1 cellular context compared by ENCODE assay signal in the genomic region with DNA sequence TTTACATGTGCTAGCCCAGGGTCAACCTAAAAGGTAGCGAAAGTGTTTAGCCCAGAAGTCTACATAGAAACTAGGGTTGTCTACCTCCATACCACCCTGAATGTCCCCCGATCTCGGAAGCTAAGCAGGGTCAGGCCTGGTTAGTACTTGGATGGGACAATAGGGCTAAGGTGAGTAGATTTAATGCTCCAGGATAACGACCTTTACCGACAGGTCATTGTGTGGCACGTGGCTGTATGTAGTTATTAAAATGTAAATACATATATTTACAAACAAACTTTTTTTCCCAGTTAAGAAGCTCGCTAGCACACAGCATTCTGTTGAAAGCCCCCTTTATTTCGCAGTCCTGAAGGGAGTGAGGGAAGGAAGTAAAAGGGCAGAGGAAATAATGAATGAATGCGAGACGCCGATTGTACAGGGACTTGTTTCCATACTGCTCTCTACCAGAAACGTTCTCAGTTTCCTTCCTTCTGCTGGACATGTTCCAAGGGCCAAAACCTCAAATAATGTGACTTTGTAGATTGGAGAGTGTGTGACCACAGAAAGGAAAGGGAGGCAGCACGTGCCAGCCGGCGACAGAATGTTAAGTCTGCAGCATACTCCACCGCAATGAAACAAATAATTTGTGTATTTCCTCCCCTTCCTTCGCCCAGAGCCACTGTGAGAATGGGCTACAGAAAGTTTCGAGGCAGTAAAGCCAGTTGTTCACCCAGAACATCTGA.
TF ChIP-seq lines count a peak whose summit lies in the region.

No MANE protein-coding gene starts in this region.

TF ChIP-seq in HepG2, 621 proteins besides CTCF, POLR2A, EP300 and RAD21 (continued from another document and continues in another):
- TF ChIP-seq ZNF572 (CRISPR knock-in tag; IDR thresholded peaks at IDR 0.05) (no peak), HCFC1 (IDR thresholded peaks at IDR 0.05; ENCODE audit: low read depth, low read length) (peak; percentile 23), ZKSCAN1 (IDR thresholded peaks at IDR 0.05; ENCODE audit: low read length) (no peak), ZNF44 (CRISPR knock-in tag; IDR thresholded peaks at IDR 0.05) (0 out of 2 replicates have a peak, but pooled peaks have one; percentile 25), ZNF563 (CRISPR knock-in tag; IDR thresholded peaks at IDR 0.05) (no peak), MAZ (IDR thresholded peaks at IDR 0.05; ENCODE audit: borderline replicate concordance, low read depth, low read length) (no peak), MAZ (CRISPR knock-in tag; IDR thresholded peaks at IDR 0.05; ENCODE audit: low read depth) (no peak), PRPF4 (IDR thresholded peaks at IDR 0.05; ENCODE audit: low read depth, low read length, poor library complexity, severe bottlenecking) (peak; percentile 87), KLF9 (CRISPR knock-in tag; IDR thresholded peaks at IDR 0.05; ENCODE audit: low read depth) (no peak), MAFG (CRISPR knock-in tag; IDR thresholded peaks at IDR 0.05) (no peak), NRL (CRISPR knock-in tag; IDR thresholded peaks at IDR 0.05; ENCODE audit: borderline replicate concordance) (no peak), ZNF235 (CRISPR knock-in tag; IDR thresholded peaks at IDR 0.05; ENCODE audit: borderline replicate concordance) (no peak), ZNF441 (CRISPR knock-in tag; IDR thresholded peaks at IDR 0.05; ENCODE audit: borderline replicate concordance) (peak; percentile 76; the same call in 1 of the 2 replicates), ZNF749 (CRISPR knock-in tag; IDR thresholded peaks at IDR 0.05; ENCODE audit: borderline replicate concordance) (no peak; the same call in 1 of the 2 replicates), SRY (CRISPR knock-in tag; IDR thresholded peaks at IDR 0.05) (no peak), CREM (IDR thresholded peaks at IDR 0.05) (no peak), CREM (CRISPR knock-in tag; IDR thresholded peaks at IDR 0.05) (no peak), SP4 (CRISPR knock-in tag; IDR thresholded peaks at IDR 0.05) (no peak), FOXP1 (IDR thresholded peaks at IDR 0.05) (no peak), FOXP1 (CRISPR knock-in tag; IDR thresholded peaks at IDR 0.05) (peak; percentile 31; the same call in 1 of the 2 replicates), SMARCE1 (IDR thresholded peaks at IDR 0.05; ENCODE audit: borderline replicate concordance) (no peak), TARDBP (CRISPR knock-in tag; IDR thresholded peaks at IDR 0.05) (no peak), POLR2AphosphoS2 (IDR thresholded peaks at IDR 0.05; ENCODE audit: low read depth, low read length) (no peak), ZNF558 (CRISPR knock-in tag; IDR thresholded peaks at IDR 0.05; ENCODE audit: borderline replicate concordance) (no peak), ZFYVE20 (CRISPR knock-in tag; IDR thresholded peaks at IDR 0.05; ENCODE audit: borderline replicate concordance, low read depth) (no peak), KMT2A (CRISPR knock-in tag; IDR thresholded peaks at IDR 0.05) (no peak), ZNF282 (IDR thresholded peaks at IDR 0.05; ENCODE audit: partially characterized antibody) (no peak), RBM22 (optimal IDR thresholded peaks at IDR 0.05; ENCODE audit: low read length) (no peak), SP1 (IDR thresholded peaks at IDR 0.05) (no peak), SP1 (CRISPR knock-in tag; IDR thresholded peaks at IDR 0.05) (peak; percentile 33; the same call in 1 of the 2 replicates), ZNF383 (CRISPR knock-in tag; IDR thresholded peaks at IDR 0.05; ENCODE audit: borderline replicate concordance) (no peak), NCOR1 (IDR thresholded peaks at IDR 0.05; ENCODE audit: borderline replicate concordance, low read length) (no peak), ZBTB20 (CRISPR knock-in tag; IDR thresholded peaks at IDR 0.05; ENCODE audit: borderline replicate concordance, low read depth) (no peak), MTF1 (CRISPR knock-in tag; IDR thresholded peaks at IDR 0.05) (no peak), ARID2 (CRISPR knock-in tag; IDR thresholded peaks at IDR 0.05; ENCODE audit: borderline replicate concordance) (no peak; the same call in 1 of the 2 replicates), KLF12 (CRISPR knock-in tag; IDR thresholded peaks at IDR 0.05; ENCODE audit: borderline replicate concordance) (no peak), RFX3 (CRISPR knock-in tag; IDR thresholded peaks at IDR 0.05) (no peak), HOXA9 (CRISPR knock-in tag; IDR thresholded peaks at IDR 0.05; ENCODE audit: borderline replicate concordance) (0 out of 2 replicates have a peak, but pooled peaks have one; percentile 26)
- TF ChIP-seq, protein P1, sequence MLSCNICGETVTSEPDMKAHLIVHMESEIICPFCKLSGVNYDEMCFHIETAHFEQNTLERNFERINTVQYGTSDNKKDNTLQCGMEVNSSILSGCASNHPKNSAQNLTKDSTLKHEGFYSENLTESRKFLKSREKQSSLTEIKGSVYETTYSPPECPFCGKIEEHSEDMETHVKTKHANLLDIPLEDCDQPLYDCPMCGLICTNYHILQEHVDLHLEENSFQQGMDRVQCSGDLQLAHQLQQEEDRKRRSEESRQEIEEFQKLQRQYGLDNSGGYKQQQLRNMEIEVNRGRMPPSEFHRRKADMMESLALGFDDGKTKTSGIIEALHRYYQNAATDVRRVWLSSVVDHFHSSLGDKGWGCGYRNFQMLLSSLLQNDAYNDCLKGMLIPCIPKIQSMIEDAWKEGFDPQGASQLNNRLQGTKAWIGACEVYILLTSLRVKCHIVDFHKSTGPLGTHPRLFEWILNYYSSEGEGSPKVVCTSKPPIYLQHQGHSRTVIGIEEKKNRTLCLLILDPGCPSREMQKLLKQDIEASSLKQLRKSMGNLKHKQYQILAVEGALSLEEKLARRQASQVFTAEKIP (CRISPR knock-in tag; IDR thresholded peaks at IDR 0.05; ENCODE audit: borderline replicate concordance), result no peak
- TF ChIP-seq, protein P2, sequence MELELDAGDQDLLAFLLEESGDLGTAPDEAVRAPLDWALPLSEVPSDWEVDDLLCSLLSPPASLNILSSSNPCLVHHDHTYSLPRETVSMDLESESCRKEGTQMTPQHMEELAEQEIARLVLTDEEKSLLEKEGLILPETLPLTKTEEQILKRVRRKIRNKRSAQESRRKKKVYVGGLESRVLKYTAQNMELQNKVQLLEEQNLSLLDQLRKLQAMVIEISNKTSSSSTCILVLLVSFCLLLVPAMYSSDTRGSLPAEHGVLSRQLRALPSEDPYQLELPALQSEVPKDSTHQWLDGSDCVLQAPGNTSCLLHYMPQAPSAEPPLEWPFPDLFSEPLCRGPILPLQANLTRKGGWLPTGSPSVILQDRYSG (CRISPR knock-in tag; IDR thresholded peaks at IDR 0.05), result no peak
- TF ChIP-seq, protein P3, sequence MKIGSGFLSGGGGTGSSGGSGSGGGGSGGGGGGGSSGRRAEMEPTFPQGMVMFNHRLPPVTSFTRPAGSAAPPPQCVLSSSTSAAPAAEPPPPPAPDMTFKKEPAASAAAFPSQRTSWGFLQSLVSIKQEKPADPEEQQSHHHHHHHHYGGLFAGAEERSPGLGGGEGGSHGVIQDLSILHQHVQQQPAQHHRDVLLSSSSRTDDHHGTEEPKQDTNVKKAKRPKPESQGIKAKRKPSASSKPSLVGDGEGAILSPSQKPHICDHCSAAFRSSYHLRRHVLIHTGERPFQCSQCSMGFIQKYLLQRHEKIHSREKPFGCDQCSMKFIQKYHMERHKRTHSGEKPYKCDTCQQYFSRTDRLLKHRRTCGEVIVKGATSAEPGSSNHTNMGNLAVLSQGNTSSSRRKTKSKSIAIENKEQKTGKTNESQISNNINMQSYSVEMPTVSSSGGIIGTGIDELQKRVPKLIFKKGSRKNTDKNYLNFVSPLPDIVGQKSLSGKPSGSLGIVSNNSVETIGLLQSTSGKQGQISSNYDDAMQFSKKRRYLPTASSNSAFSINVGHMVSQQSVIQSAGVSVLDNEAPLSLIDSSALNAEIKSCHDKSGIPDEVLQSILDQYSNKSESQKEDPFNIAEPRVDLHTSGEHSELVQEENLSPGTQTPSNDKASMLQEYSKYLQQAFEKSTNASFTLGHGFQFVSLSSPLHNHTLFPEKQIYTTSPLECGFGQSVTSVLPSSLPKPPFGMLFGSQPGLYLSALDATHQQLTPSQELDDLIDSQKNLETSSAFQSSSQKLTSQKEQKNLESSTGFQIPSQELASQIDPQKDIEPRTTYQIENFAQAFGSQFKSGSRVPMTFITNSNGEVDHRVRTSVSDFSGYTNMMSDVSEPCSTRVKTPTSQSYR (CRISPR knock-in tag; IDR thresholded peaks at IDR 0.05; ENCODE audit: borderline replicate concordance), result no peak
- TF ChIP-seq, protein P4, sequence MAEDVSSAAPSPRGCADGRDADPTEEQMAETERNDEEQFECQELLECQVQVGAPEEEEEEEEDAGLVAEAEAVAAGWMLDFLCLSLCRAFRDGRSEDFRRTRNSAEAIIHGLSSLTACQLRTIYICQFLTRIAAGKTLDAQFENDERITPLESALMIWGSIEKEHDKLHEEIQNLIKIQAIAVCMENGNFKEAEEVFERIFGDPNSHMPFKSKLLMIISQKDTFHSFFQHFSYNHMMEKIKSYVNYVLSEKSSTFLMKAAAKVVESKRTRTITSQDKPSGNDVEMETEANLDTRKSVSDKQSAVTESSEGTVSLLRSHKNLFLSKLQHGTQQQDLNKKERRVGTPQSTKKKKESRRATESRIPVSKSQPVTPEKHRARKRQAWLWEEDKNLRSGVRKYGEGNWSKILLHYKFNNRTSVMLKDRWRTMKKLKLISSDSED (CRISPR knock-in tag; IDR thresholded peaks at IDR 0.05), result 0 out of 2 replicates have a peak, but pooled peaks have one; percentile 14
- TF ChIP-seq, protein P5, sequence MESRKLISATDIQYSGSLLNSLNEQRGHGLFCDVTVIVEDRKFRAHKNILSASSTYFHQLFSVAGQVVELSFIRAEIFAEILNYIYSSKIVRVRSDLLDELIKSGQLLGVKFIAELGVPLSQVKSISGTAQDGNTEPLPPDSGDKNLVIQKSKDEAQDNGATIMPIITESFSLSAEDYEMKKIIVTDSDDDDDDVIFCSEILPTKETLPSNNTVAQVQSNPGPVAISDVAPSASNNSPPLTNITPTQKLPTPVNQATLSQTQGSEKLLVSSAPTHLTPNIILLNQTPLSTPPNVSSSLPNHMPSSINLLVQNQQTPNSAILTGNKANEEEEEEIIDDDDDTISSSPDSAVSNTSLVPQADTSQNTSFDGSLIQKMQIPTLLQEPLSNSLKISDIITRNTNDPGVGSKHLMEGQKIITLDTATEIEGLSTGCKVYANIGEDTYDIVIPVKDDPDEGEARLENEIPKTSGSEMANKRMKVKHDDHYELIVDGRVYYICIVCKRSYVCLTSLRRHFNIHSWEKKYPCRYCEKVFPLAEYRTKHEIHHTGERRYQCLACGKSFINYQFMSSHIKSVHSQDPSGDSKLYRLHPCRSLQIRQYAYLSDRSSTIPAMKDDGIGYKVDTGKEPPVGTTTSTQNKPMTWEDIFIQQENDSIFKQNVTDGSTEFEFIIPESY (CRISPR knock-in tag; IDR thresholded peaks at IDR 0.05), result no peak
- TF ChIP-seq, protein P6, sequence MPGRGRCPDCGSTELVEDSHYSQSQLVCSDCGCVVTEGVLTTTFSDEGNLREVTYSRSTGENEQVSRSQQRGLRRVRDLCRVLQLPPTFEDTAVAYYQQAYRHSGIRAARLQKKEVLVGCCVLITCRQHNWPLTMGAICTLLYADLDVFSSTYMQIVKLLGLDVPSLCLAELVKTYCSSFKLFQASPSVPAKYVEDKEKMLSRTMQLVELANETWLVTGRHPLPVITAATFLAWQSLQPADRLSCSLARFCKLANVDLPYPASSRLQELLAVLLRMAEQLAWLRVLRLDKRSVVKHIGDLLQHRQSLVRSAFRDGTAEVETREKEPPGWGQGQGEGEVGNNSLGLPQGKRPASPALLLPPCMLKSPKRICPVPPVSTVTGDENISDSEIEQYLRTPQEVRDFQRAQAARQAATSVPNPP (CRISPR knock-in tag; IDR thresholded peaks at IDR 0.05), result no peak
- TF ChIP-seq, protein P7, sequence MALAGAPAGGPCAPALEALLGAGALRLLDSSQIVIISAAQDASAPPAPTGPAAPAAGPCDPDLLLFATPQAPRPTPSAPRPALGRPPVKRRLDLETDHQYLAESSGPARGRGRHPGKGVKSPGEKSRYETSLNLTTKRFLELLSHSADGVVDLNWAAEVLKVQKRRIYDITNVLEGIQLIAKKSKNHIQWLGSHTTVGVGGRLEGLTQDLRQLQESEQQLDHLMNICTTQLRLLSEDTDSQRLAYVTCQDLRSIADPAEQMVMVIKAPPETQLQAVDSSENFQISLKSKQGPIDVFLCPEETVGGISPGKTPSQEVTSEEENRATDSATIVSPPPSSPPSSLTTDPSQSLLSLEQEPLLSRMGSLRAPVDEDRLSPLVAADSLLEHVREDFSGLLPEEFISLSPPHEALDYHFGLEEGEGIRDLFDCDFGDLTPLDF (CRISPR knock-in tag; IDR thresholded peaks at IDR 0.05), result no peak
- TF ChIP-seq, protein P8, sequence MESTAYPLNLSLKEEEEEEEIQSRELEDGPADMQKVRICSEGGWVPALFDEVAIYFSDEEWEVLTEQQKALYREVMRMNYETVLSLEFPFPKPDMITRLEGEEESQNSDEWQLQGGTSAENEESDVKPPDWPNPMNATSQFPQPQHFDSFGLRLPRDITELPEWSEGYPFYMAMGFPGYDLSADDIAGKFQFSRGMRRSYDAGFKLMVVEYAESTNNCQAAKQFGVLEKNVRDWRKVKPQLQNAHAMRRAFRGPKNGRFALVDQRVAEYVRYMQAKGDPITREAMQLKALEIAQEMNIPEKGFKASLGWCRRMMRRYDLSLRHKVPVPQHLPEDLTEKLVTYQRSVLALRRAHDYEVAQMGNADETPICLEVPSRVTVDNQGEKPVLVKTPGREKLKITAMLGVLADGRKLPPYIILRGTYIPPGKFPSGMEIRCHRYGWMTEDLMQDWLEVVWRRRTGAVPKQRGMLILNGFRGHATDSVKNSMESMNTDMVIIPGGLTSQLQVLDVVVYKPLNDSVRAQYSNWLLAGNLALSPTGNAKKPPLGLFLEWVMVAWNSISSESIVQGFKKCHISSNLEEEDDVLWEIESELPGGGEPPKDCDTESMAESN (CRISPR knock-in tag; conservative IDR thresholded peaks at IDR 0.05), result no peak
